Comparison of ENCODE assay signal across 1 cellular context in genomic region chr10:59388577-59388976, GRCh38.
TF ChIP-seq lines count a peak whose summit lies in the region.

No MANE protein-coding gene starts in this region.

TF ChIP-seq in H1, 55 proteins besides CTCF, POLR2A, EP300 and RAD21:
- no peak for TF ChIP-seq SP1 (IDR thresholded peaks at IDR 0.05; ENCODE audit: low read depth, low read length)
- no peak for TF ChIP-seq CREB1 (IDR thresholded peaks at IDR 0.05)
- TF ChIP-seq SAP30 (IDR thresholded peaks at IDR 0.05; ENCODE audit: insufficient read depth, insufficient replicate concordance, low read length), result no peak
- no peak for TF ChIP-seq TAF1 (IDR thresholded peaks at IDR 0.05; ENCODE audit: low read depth, low read length)
- TF ChIP-seq RXRA (IDR thresholded peaks at IDR 0.05; ENCODE audit: insufficient read depth, low read depth, low read length), result no peak
- TF ChIP-seq CHD7 (IDR thresholded peaks at IDR 0.05; ENCODE audit: insufficient replicate concordance, low read length), result no peak
- no peak for TF ChIP-seq SIRT6 (IDR thresholded peaks at IDR 0.05; ENCODE audit: low read length)
- no peak for TF ChIP-seq SP4 (IDR thresholded peaks at IDR 0.05; ENCODE audit: low read length)
- no peak for TF ChIP-seq POU5F1 (IDR thresholded peaks at IDR 0.05; ENCODE audit: low read depth, low read length)
- TF ChIP-seq TEAD4 (IDR thresholded peaks at IDR 0.05; ENCODE audit: low read depth, low read length), result no peak
- no peak for TF ChIP-seq E2F6 (IDR thresholded peaks at IDR 0.05)
- no peak for TF ChIP-seq BRCA1 (IDR thresholded peaks at IDR 0.05; ENCODE audit: low read depth, low read length)
